In genomic region chr6:24996145-24996836, GRCh38 we compare ENCODE assay signal across 13 cellular contexts.
A peak's percentile ranks its signal among the peaks of the same experiment; 100 is the strongest.
DNase-seq lines count a peak whose midpoint lies in the region; ATAC-seq, FAIRE-seq and TF ChIP-seq lines count a peak whose summit lies in the region.
"Had no signal": no experiment of that assay in that cellular context is flagged by ENCODE, and none has a peak within 500 bp of the region (broad histone marks: within the 10 kb centered on the region; RNA-seq: fewer than 3 reads in every experiment).

No MANE protein-coding gene starts in this region.

- ATAC-seq in HepG2 (no peak), HG02623 (IDR thresholded peaks at IDR 0.05; ENCODE audit: unreplicated experiment) (no peak)
- ATAC-seq: HCT116 had no signal

- peak overlapping the region in 1 of 2 donors; percentile 70 for H3K4me3 Mint-ChIP-seq in CD14-positive monocyte

- peaks cover 61% of the 10 kb centered on the region for H3K4me1 Mint-ChIP-seq in CD14-positive monocyte

- CTCF ChIA-PET in OCI-LY7 (lab: Charles Lee; ENCODE audit: unreplicated experiment) (no interaction called here), HepG2 (lab: Yijun Ruan, JAX; ENCODE audit: low intra/inter-chr PET ratio, low total read pairs) (no interaction called here)

- no peaks in the 10 kb centered on the region for H3K9me2 ChIP-seq in OCI-LY7 (ENCODE audit: insufficient read depth, low read length)

- H3K4me2 ChIP-seq in OCI-LY7 (ENCODE audit: low read length) (peak overlapping the region; percentile 39; the same call in 1 of the 2 replicates), HepG2 (ENCODE audit: low read depth, low read length) (no peak overlapping the region)

- no peak overlapping the region for H3K27ac ChIP-seq in OCI-LY7 (ENCODE audit: low read depth, low read length, poor library complexity, severe bottlenecking)
- no peak overlapping the region for H3K27ac ChIP-seq in HepG2 (ENCODE audit: extremely low read length, insufficient read depth, low read length)

- H3K4me3 ChIP-seq in OCI-LY7 (ENCODE audit: low read depth, low read length, poor library complexity, severe bottlenecking), result no peak overlapping the region
- H3K4me3 ChIP-seq in HepG2 (replicated peaks in 1 of 3; ENCODE audit: insufficient read depth in 1 of 3, low read depth in 2 of 3, low read length in 3 of 3), result no peak overlapping the region

- H3K9ac ChIP-seq in HepG2 (ENCODE audit: insufficient read depth, low read depth, low read length), result no peak overlapping the region

- H4K20me1 ChIP-seq in OCI-LY7 (ENCODE audit: insufficient read depth, low read length) (no peaks in the 10 kb centered on the region), HepG2 (ENCODE audit: insufficient read depth, low read length) (no peaks in the 10 kb centered on the region)

- H2AFZ ChIP-seq in OCI-LY7 (ENCODE audit: low read length) (no peak overlapping the region), HepG2 (ENCODE audit: low read length) (no peak overlapping the region)

- TF ChIP-seq RAD21 in HepG2 (CRISPR knock-in tag; IDR thresholded peaks at IDR 0.05), result no peak

- BruUV-seq in OCI-LY7 (replicated peaks; lab: Mats Ljungman, UMichigan) (no TSS peak), HepG2 (replicated peaks; lab: Mats Ljungman, UMichigan) (no TSS peak)

- TF ChIP-seq EP300 in HepG2 (IDR thresholded peaks at IDR 0.05; ENCODE audit: low read depth in 2 of 2, low read length in 2 of 2) (no peak), HepG2 (CRISPR knock-in tag; IDR thresholded peaks at IDR 0.05; ENCODE audit: borderline replicate concordance) (no peak)

- no peaks in the 10 kb centered on the region for H3K79me2 ChIP-seq in OCI-LY7 (ENCODE audit: insufficient read depth, low read depth, low read length)
- no peaks in the 10 kb centered on the region for H3K79me2 ChIP-seq in HepG2 (ENCODE audit: insufficient read depth, low read length)

- H3K27ac Mint-ChIP-seq in CD14-positive monocyte, result peak overlapping the region; percentile 83 to 95 (median 92)

- POLR2A ChIA-PET in OCI-LY7 (lab: Charles Lee) (interaction anchor here (0.9 kb wide), 1 partner anchor 18 kb away, joined by 3 read pairs; no protein-coding TSS in a partner anchor), HepG2 (lab: Yijun Ruan, JAX) (no interaction called here)

- FAIRE-seq in GM19239 (lab: Jason Lieb, UNC) (peak; percentile 33), HepG2 (lab: Jason Lieb, UNC) (no peak)
- FAIRE-seq: endothelial cell of umbilical vein, urothelium cell line had no signal

- no peaks in the 10 kb centered on the region for H3K36me3 Mint-ChIP-seq in CD14-positive monocyte

- WGBS in HepG2 (ENCODE audit: low lambda C conversion rate), result 19% methylated on average over 5 of the region's 5 CpGs

- intact Hi-C loops in CD14-positive monocyte (cut with micrococcal nuclease) (loop anchor here (5.0 to 10.0 kb wide), 3 partner anchors 44 to 71 kb away; partner anchors contain the start of gene RIPOR2 (in 1 of the 2)), OCI-LY7 (cut with micrococcal nuclease; ENCODE audit: unreplicated experiment) (no loop called here), HepG2 (cut with micrococcal nuclease; ENCODE audit: unreplicated experiment) (no loop called here)

- peaks cover 12% of the 10 kb centered on the region; the same call in 1 of the 2 replicates for H3K36me3 ChIP-seq in OCI-LY7 (ENCODE audit: insufficient read depth, low read length)
- no peaks in the 10 kb centered on the region for H3K36me3 ChIP-seq in HepG2 (replicated peaks in 1 of 2; ENCODE audit: control insufficient read depth in 1 of 2, insufficient read depth in 2 of 2, low read length in 2 of 2)

- in situ Hi-C loops in HepG2 (cut with HindIII; ENCODE audit: extremely low pct_ligation_motif_present, low pct_unique_long_range_greater_than_20kb), result no loop called here

- H3K27me3 Mint-ChIP-seq in CD14-positive monocyte (ENCODE audit: low read depth in 3 of 3), result no peaks in the 10 kb centered on the region

- no peaks in the 10 kb centered on the region for H3K27me3 ChIP-seq in HepG2 (ENCODE audit: control insufficient read depth in 1 of 2, insufficient read depth in 2 of 2, low read length in 2 of 2)

- H3K9me3 ChIP-seq in OCI-LY7 (ENCODE audit: low read length), result peaks cover 25% of the 10 kb centered on the region
- H3K9me3 ChIP-seq in HepG2 (ENCODE audit: low read length), result no peaks in the 10 kb centered on the region

- DNase-seq in CD14-positive monocyte (ENCODE audit: low spot score) (no peak), GM19239 (ENCODE audit: insufficient read length, low spot score) (no peak), OCI-LY7 (ENCODE audit: low spot score) (no peak), HepG2 (ENCODE audit: low spot score) (no peak), NCI-H1105 treated with DMSO at 0.1 percent for 48 hours (lab: John Stamatoyannopoulos, UW) (no peak)
- no peak for DNase-seq in stimulated activated CD4-positive, alpha-beta T cell treated with anti-CD3 and anti-CD28 coated beads, Interleukin-12 subunit alpha, Interleukin-12 subunit beta, amount 100 ng/mL, for 4 hours
- DNase-seq in activated CD4-positive, CD25-positive, alpha-beta regulatory T cell (lab: John Stamatoyannopoulos, UW), result no peak
- DNase-seq: NCI-H524 treated with DMSO at 0.1 percent for 48 hours, right cardiac atrium had no signal

- no peak for TF ChIP-seq POLR2A in HepG2 (IDR thresholded peaks at IDR 0.05; ENCODE audit: insufficient read depth in 1 of 2, low read depth in 2 of 2, low read length in 2 of 2)

- no peaks in the 10 kb centered on the region for H3K9me3 Mint-ChIP-seq in CD14-positive monocyte

- H3K4me1 ChIP-seq in OCI-LY7 (ENCODE audit: insufficient read depth, low read length, poor library complexity, severe bottlenecking), result peaks cover 37% of the 10 kb centered on the region
- H3K4me1 ChIP-seq in HepG2 (ENCODE audit: insufficient read depth, low read length), result no peaks in the 10 kb centered on the region

- no peak for TF ChIP-seq CTCF in CD14-positive monocyte (IDR thresholded peaks at IDR 0.05)
- no peak for TF ChIP-seq CTCF in OCI-LY7 (conservative IDR thresholded peaks at IDR 0.05; ENCODE audit: low read length)
- no peak for TF ChIP-seq CTCF in HepG2 (CRISPR knock-in tag; IDR thresholded peaks at IDR 0.05)

TF ChIP-seq in HepG2, 621 proteins besides CTCF, POLR2A, EP300 and RAD21:
- TF ChIP-seq ZNF280B (CRISPR knock-in tag; IDR thresholded peaks at IDR 0.05; ENCODE audit: borderline replicate concordance) (no peak), CBX5 (CRISPR knock-in tag; IDR thresholded peaks at IDR 0.05; ENCODE audit: borderline replicate concordance) (no peak), ZNF768 (CRISPR knock-in tag; IDR thresholded peaks at IDR 0.05) (no peak), TSC22D2 (CRISPR knock-in tag; IDR thresholded peaks at IDR 0.05; ENCODE audit: borderline replicate concordance) (no peak), MYPOP (CRISPR knock-in tag; IDR thresholded peaks at IDR 0.05) (no peak), ZFY (CRISPR knock-in tag; IDR thresholded peaks at IDR 0.05) (no peak), CEBPB (IDR thresholded peaks at IDR 0.05; ENCODE audit: borderline replicate concordance, low read depth, low read length) (peak; percentile 60), MIER3 (CRISPR knock-in tag; IDR thresholded peaks at IDR 0.05; ENCODE audit: borderline replicate concordance) (no peak)
TF ChIP-seq in HepG2: peak in this region for 1.

Comparison
In these comparisons a context has a peak if more than half of its experiments do, and no peak if none do; other contexts are left out.
1. intact Hi-C loops: an anchor here in CD14-positive monocyte (5.0 to 10.0 kb wide); none called in OCI-LY7 and HepG2.